In genomic region chr17:79803997-79804855, GRCh38 we compare ENCODE assay signal across 8 cellular contexts. TPM values are rescaled to one million over a fixed set of nuclear protein-coding genes. Genes with fewer than 3 reads are reported as not detected.
DNase-seq lines count a peak whose midpoint lies in the region; ATAC-seq, FAIRE-seq and TF ChIP-seq lines count a peak whose summit lies in the region.

No MANE protein-coding gene starts in this region.

- H3K9ac ChIP-seq in HepG2 (ENCODE audit: insufficient read depth, low read depth, low read length) = no peak overlapping the region

- TF ChIP-seq EP300 in HepG2 (IDR thresholded peaks at IDR 0.05; ENCODE audit: low read depth in 2 of 2, low read length in 2 of 2) (no peak), HepG2 (CRISPR knock-in tag; IDR thresholded peaks at IDR 0.05; ENCODE audit: borderline replicate concordance) (peak; percentile 24; the same call in 1 of the 2 replicates)

- intact Hi-C loops in CD8-positive, alpha-beta T cell (cut with DNase I, micrococcal nuclease) = loop anchor here in 1 of 2 experiments (5.0 kb wide), 1 partner anchor 1677 kb away; the partner anchor contains the start of gene TMC6
- intact Hi-C loops in HepG2 (cut with micrococcal nuclease; ENCODE audit: unreplicated experiment) (no loop called here), upper lobe of right lung (cut with DNase I) (no loop called here)

- FAIRE-seq in HepG2 (lab: Jason Lieb, UNC) = no peak

- TF ChIP-seq RAD21 in HepG2 (CRISPR knock-in tag; IDR thresholded peaks at IDR 0.05) = no peak

- no TSS peak for BruUV-seq in HepG2 (replicated peaks; lab: Mats Ljungman, UMichigan)

- no peak overlapping the region for H3K4me3 ChIP-seq in CD8-positive, alpha-beta T cell (ENCODE audit: low read depth, low read length)
- H3K4me3 ChIP-seq in Jurkat, Clone E6-1 (ENCODE audit: low read length) = peak overlapping the region; percentile 55
- H3K4me3 ChIP-seq in HepG2 (replicated peaks in 1 of 3; ENCODE audit: insufficient read depth in 1 of 3, low read depth in 2 of 3, low read length in 3 of 3) (peak overlapping the region in 2 of 3 experiments; percentile 6 to 54; a peak in 3 of 6 replicates), upper lobe of right lung (no peak overlapping the region)

- peak overlapping the region; percentile 66 for H3K4me3 Mint-ChIP-seq in CD8-positive, alpha-beta T cell

- no peak for TF ChIP-seq POLR2A in HepG2 (IDR thresholded peaks at IDR 0.05; ENCODE audit: insufficient read depth in 1 of 2, low read depth in 2 of 2, low read length in 2 of 2)

- CTCF ChIA-PET in CD8-positive, alpha-beta T cell (lab: Charles Lee) = interaction anchor here (0.8 to 2.3 kb wide), 7 partner anchors 15 to 166 kb away, joined by 3 to 12 read pairs (median 3); partner anchors contain the start of gene CBX4
- CTCF ChIA-PET in HepG2 (lab: Yijun Ruan, JAX; ENCODE audit: low intra/inter-chr PET ratio, low total read pairs) = no interaction called here

- peaks cover 44% of the 10 kb centered on the region for H3K4me1 Mint-ChIP-seq in CD8-positive, alpha-beta T cell (ENCODE audit: low read depth)

- in situ Hi-C loops in HepG2 (cut with HindIII; ENCODE audit: extremely low pct_ligation_motif_present, low pct_unique_long_range_greater_than_20kb) = no loop called here

- H3K36me3 Mint-ChIP-seq in CD8-positive, alpha-beta T cell = no peaks in the 10 kb centered on the region

- peak in 1 of 7 experiments; percentile 49 for DNase-seq in CD8-positive, alpha-beta T cell
- DNase-seq in GM20000 (ENCODE audit: low spot score) (peak; percentile 83), activated T-cell treated with anti-CD3 and anti-CD28 coated beads for 24 hours (ENCODE audit: low read depth) (peak; percentile 71), HepG2 (ENCODE audit: low spot score) (no peak), upper lobe of right lung (no peak), cortex of kidney (lab: John Stamatoyannopoulos, UW) (no peak), amygdala (lab: John Stamatoyannopoulos, UW) (no peak)
- DNase-seq in Jurkat, Clone E6-1 (ENCODE audit: low read depth, low spot score) = peak; percentile 67

- WGBS in HepG2 (ENCODE audit: low lambda C conversion rate) = 21% methylated on average over 36 of the region's 76 CpGs

- peaks cover 96% of the 10 kb centered on the region for H3K27me3 ChIP-seq in CD8-positive, alpha-beta T cell (ENCODE audit: insufficient read depth, low read length)
- H3K27me3 ChIP-seq in HepG2 (ENCODE audit: control insufficient read depth in 1 of 2, insufficient read depth in 2 of 2, low read length in 2 of 2) (peaks cover 55 to 100% of the 10 kb centered on the region in 2 experiments), upper lobe of right lung (peaks cover 99% of the 10 kb centered on the region)

- POLR2A ChIA-PET in CD8-positive, alpha-beta T cell (lab: Charles Lee) = interaction anchor here (1.0 to 4.2 kb wide), 3 partner anchors 8 to 34 kb away, joined by 4 to 27 read pairs (median 5); partner anchors contain the start of gene CBX4
- POLR2A ChIA-PET in HepG2 (lab: Yijun Ruan, JAX) = interaction anchor here (1.0 to 1.6 kb wide), 7 partner anchors 8 to 189 kb away, joined by 3 to 10 read pairs (median 5); partner anchors contain the start of gene CBX4

- H3K36me3 ChIP-seq in CD8-positive, alpha-beta T cell (ENCODE audit: insufficient read depth, low read length) = no peaks in the 10 kb centered on the region
- H3K36me3 ChIP-seq in HepG2 (replicated peaks in 1 of 2; ENCODE audit: control insufficient read depth in 1 of 2, insufficient read depth in 2 of 2, low read length in 2 of 2) = no peaks in the 10 kb centered on the region
- H3K36me3 ChIP-seq in upper lobe of right lung = no peaks in the 10 kb centered on the region

- H3K27ac ChIP-seq in CD8-positive, alpha-beta T cell (ENCODE audit: low read depth, low read length) = no peak overlapping the region
- H3K27ac ChIP-seq in HepG2 (ENCODE audit: extremely low read length, insufficient read depth, low read length) (no peak overlapping the region), upper lobe of right lung (no peak overlapping the region)

- H3K4me2 ChIP-seq in HepG2 (ENCODE audit: low read depth, low read length) = peak overlapping the region; percentile 53

- TF ChIP-seq CTCF in CD8-positive, alpha-beta T cell (IDR thresholded peaks at IDR 0.05) = no peak
- TF ChIP-seq CTCF in GM20000 (IDR thresholded peaks at IDR 0.05; ENCODE audit: extremely low read depth, missing control alignments) (no peak), HepG2 (CRISPR knock-in tag; IDR thresholded peaks at IDR 0.05) (no peak), upper lobe of right lung (IDR thresholded peaks at IDR 0.05) (no peak)

- no peaks in the 10 kb centered on the region for H3K79me2 ChIP-seq in HepG2 (ENCODE audit: insufficient read depth, low read length)

- no peak overlapping the region for H3K27ac Mint-ChIP-seq in CD8-positive, alpha-beta T cell

- peak; percentile 47 for ATAC-seq in CD8-positive, alpha-beta T cell
- ATAC-seq in HepG2 (peak; percentile 39), upper lobe of right lung (peak; percentile 29)

- no peak overlapping the region for H2AFZ ChIP-seq in HepG2 (ENCODE audit: low read length)

- no peaks in the 10 kb centered on the region for H4K20me1 ChIP-seq in HepG2 (ENCODE audit: insufficient read depth, low read length)

- peaks cover 51% of the 10 kb centered on the region for H3K4me1 ChIP-seq in CD8-positive, alpha-beta T cell (ENCODE audit: insufficient read depth, low read length)
- H3K4me1 ChIP-seq in HepG2 (ENCODE audit: insufficient read depth, low read length) (peaks cover 66% of the 10 kb centered on the region), upper lobe of right lung (peaks cover 16% of the 10 kb centered on the region)

- H3K9me3 ChIP-seq in CD8-positive, alpha-beta T cell (ENCODE audit: low read length) = no peaks in the 10 kb centered on the region
- no peaks in the 10 kb centered on the region for H3K9me3 ChIP-seq in HepG2 (ENCODE audit: low read length)
- no peaks in the 10 kb centered on the region for H3K9me3 ChIP-seq in upper lobe of right lung

- peaks cover 79% of the 10 kb centered on the region for H3K27me3 Mint-ChIP-seq in CD8-positive, alpha-beta T cell (ENCODE audit: low read depth)

- no peaks in the 10 kb centered on the region for H3K9me3 Mint-ChIP-seq in CD8-positive, alpha-beta T cell

RNA-seq across cellular contexts. Expression of gene CBX8, which starts 7.3 kb away (rescaled TPM):
- total RNA-seq in CD8-positive, alpha-beta T cell = 1 to 10 TPM; 3.7 to 4.0 TPM
- polyA plus RNA-seq in Jurkat, Clone E6-1 (2012; ENCODE audit: insufficient read depth, insufficient read length) = 17.0 TPM
- 12.0 and 12.6 TPM in 2 replicates for total RNA-seq in HepG2 (2016; rRNA removed; fragmentation: Illumina TruSeq; extraction: Trizol)
- 1.3 and 2.4 TPM in 2 replicates for total RNA-seq in HepG2 (2016; cell fraction: cytosol; rRNA removed; fragmentation: Illumina TruSeq; extraction: Trizol; ENCODE audit: low read depth)
- total RNA-seq in HepG2 (2016; cell fraction: insoluble cytoplasmic fraction; rRNA removed; fragmentation: Illumina TruSeq; extraction: Trizol) = 12.8 and 13.5 TPM in 2 replicates
- total RNA-seq in HepG2 (2016; cell fraction: membrane; rRNA removed; fragmentation: Illumina TruSeq; extraction: Trizol) = 4.8 and 5.6 TPM in 2 replicates
- total RNA-seq in HepG2 (2016; cell fraction: nucleus; rRNA removed; fragmentation: Illumina TruSeq; extraction: Trizol) = 5.7 and 8.6 TPM in 2 replicates
- 0.34 and 0.76 TPM in 2 replicates for polyA plus RNA-seq in HepG2 (2011; rRNA removed)
- 0.72 and 0.99 TPM in 2 replicates for polyA plus RNA-seq in HepG2 (2011; cell fraction: cytosol; rRNA removed)
- polyA plus RNA-seq in HepG2 (2011; cell fraction: nucleus; rRNA removed) = 3.4 and 5.0 TPM in 2 replicates
- polyA plus RNA-seq in HepG2 (2012) = 7.4 and 7.7 TPM in 2 replicates
- 0.54 and 0.80 TPM in 2 replicates for polyA plus RNA-seq in HepG2 (2016; cell fraction: cytosol; fragmentation: Illumina TruSeq; extraction: Trizol; ENCODE audit: low read depth)
- 10.9 and 11.0 TPM in 2 replicates for polyA plus RNA-seq in HepG2 (2016; cell fraction: insoluble cytoplasmic fraction; fragmentation: Illumina TruSeq; extraction: Trizol; ENCODE audit: low read depth)
- 1.4 TPM in 2 replicates for polyA plus RNA-seq in HepG2 (2016; cell fraction: membrane; fragmentation: Illumina TruSeq; extraction: Trizol; ENCODE audit: low read depth)
- polyA plus RNA-seq in HepG2 (2016; cell fraction: nucleus; fragmentation: Illumina TruSeq; extraction: Trizol; ENCODE audit: insufficient read depth, low read depth) = 15.7 and 18.7 TPM in 2 replicates
- polyA minus RNA-seq in HepG2 (2011; rRNA and poly(A)+ RNA removed; ENCODE audit: low replicate concordance) = 1.2 and 1.6 TPM in 2 replicates
- polyA minus RNA-seq in HepG2 (2011; cell fraction: cytosol; rRNA and poly(A)+ RNA removed) = 1.8 and 1.9 TPM in 2 replicates
- polyA minus RNA-seq in HepG2 (2011; cell fraction: nucleus; rRNA and poly(A)+ RNA removed) = 0.77 and 0.87 TPM in 2 replicates
- total RNA-seq in upper lobe of right lung = 4.9 TPM

RNA-seq across cellular contexts. Expression of gene CBX2, which starts 26.3 kb away (rescaled TPM):
- total RNA-seq in CD8-positive, alpha-beta T cell = under 1 TPM; 0.14 to 0.56 TPM
- polyA plus RNA-seq in Jurkat, Clone E6-1 (2012; ENCODE audit: insufficient read depth, insufficient read length) = 36.6 TPM
- total RNA-seq in HepG2 (2016; rRNA removed; fragmentation: Illumina TruSeq; extraction: Trizol) (13.0 and 14.5 TPM in 2 replicates), upper lobe of right lung (3.4 TPM)
- 6.8 and 7.5 TPM in 2 replicates for total RNA-seq in HepG2 (2016; cell fraction: cytosol; rRNA removed; fragmentation: Illumina TruSeq; extraction: Trizol; ENCODE audit: low read depth)
- total RNA-seq in HepG2 (2016; cell fraction: insoluble cytoplasmic fraction; rRNA removed; fragmentation: Illumina TruSeq; extraction: Trizol) = 11.8 and 15.7 TPM in 2 replicates
- total RNA-seq in HepG2 (2016; cell fraction: membrane; rRNA removed; fragmentation: Illumina TruSeq; extraction: Trizol) = 9.1 and 10.9 TPM in 2 replicates
- 11.8 and 14.3 TPM in 2 replicates for total RNA-seq in HepG2 (2016; cell fraction: nucleus; rRNA removed; fragmentation: Illumina TruSeq; extraction: Trizol)
- 31.1 and 40.2 TPM in 2 replicates for polyA plus RNA-seq in HepG2 (2011; rRNA removed)
- 25.9 and 34.2 TPM in 2 replicates for polyA plus RNA-seq in HepG2 (2011; cell fraction: cytosol; rRNA removed)
- polyA plus RNA-seq in HepG2 (2011; cell fraction: nucleus; rRNA removed) = 90.7 and 95.7 TPM in 2 replicates
- polyA plus RNA-seq in HepG2 (2012) = 41.2 and 46.2 TPM in 2 replicates
- 4.2 and 5.6 TPM in 2 replicates for polyA plus RNA-seq in HepG2 (2016; cell fraction: cytosol; fragmentation: Illumina TruSeq; extraction: Trizol; ENCODE audit: low read depth)
- 9.1 and 12.0 TPM in 2 replicates for polyA plus RNA-seq in HepG2 (2016; cell fraction: insoluble cytoplasmic fraction; fragmentation: Illumina TruSeq; extraction: Trizol; ENCODE audit: low read depth)
- polyA plus RNA-seq in HepG2 (2016; cell fraction: membrane; fragmentation: Illumina TruSeq; extraction: Trizol; ENCODE audit: low read depth) = 3.9 and 6.0 TPM in 2 replicates
- polyA plus RNA-seq in HepG2 (2016; cell fraction: nucleus; fragmentation: Illumina TruSeq; extraction: Trizol; ENCODE audit: insufficient read depth, low read depth) = 18.6 and 21.1 TPM in 2 replicates
- 42.9 and 69.2 TPM in 2 replicates for polyA minus RNA-seq in HepG2 (2011; rRNA and poly(A)+ RNA removed; ENCODE audit: low replicate concordance)
- 31.2 and 31.6 TPM in 2 replicates for polyA minus RNA-seq in HepG2 (2011; cell fraction: cytosol; rRNA and poly(A)+ RNA removed)
- polyA minus RNA-seq in HepG2 (2011; cell fraction: nucleus; rRNA and poly(A)+ RNA removed) = 17.8 and 22.4 TPM in 2 replicates

RNA-seq across cellular contexts. Expression of gene CBX4, which starts 35.0 kb away (rescaled TPM):
- 100 to 1,000 TPM; 263 to 268 TPM for total RNA-seq in CD8-positive, alpha-beta T cell
- 28.7 TPM for polyA plus RNA-seq in Jurkat, Clone E6-1 (2012; ENCODE audit: insufficient read depth, insufficient read length)
- 17.1 and 25.8 TPM in 2 replicates for total RNA-seq in HepG2 (2016; rRNA removed; fragmentation: Illumina TruSeq; extraction: Trizol)
- total RNA-seq in HepG2 (2016; cell fraction: cytosol; rRNA removed; fragmentation: Illumina TruSeq; extraction: Trizol; ENCODE audit: low read depth) = 4.7 and 4.8 TPM in 2 replicates
- total RNA-seq in HepG2 (2016; cell fraction: insoluble cytoplasmic fraction; rRNA removed; fragmentation: Illumina TruSeq; extraction: Trizol) = 17.7 and 25.2 TPM in 2 replicates
- total RNA-seq in HepG2 (2016; cell fraction: membrane; rRNA removed; fragmentation: Illumina TruSeq; extraction: Trizol) = 13.9 and 15.1 TPM in 2 replicates
- total RNA-seq in HepG2 (2016; cell fraction: nucleus; rRNA removed; fragmentation: Illumina TruSeq; extraction: Trizol) = 18.5 and 22.8 TPM in 2 replicates
- 50.8 and 61.1 TPM in 2 replicates for polyA plus RNA-seq in HepG2 (2011; rRNA removed)
- 31.1 and 45.6 TPM in 2 replicates for polyA plus RNA-seq in HepG2 (2011; cell fraction: cytosol; rRNA removed)
- polyA plus RNA-seq in HepG2 (2011; cell fraction: nucleus; rRNA removed) = 117 and 122 TPM in 2 replicates
- 27.9 and 32.4 TPM in 2 replicates for polyA plus RNA-seq in HepG2 (2012)
- polyA plus RNA-seq in HepG2 (2016; cell fraction: cytosol; fragmentation: Illumina TruSeq; extraction: Trizol; ENCODE audit: low read depth) = 3.7 and 4.2 TPM in 2 replicates
- 29.4 and 33.0 TPM in 2 replicates for polyA plus RNA-seq in HepG2 (2016; cell fraction: insoluble cytoplasmic fraction; fragmentation: Illumina TruSeq; extraction: Trizol; ENCODE audit: low read depth)
- polyA plus RNA-seq in HepG2 (2016; cell fraction: membrane; fragmentation: Illumina TruSeq; extraction: Trizol; ENCODE audit: low read depth) = 11.7 and 12.5 TPM in 2 replicates
- polyA plus RNA-seq in HepG2 (2016; cell fraction: nucleus; fragmentation: Illumina TruSeq; extraction: Trizol; ENCODE audit: insufficient read depth, low read depth) = 60.4 and 60.8 TPM in 2 replicates
- 17.1 and 51.0 TPM in 2 replicates for polyA minus RNA-seq in HepG2 (2011; rRNA and poly(A)+ RNA removed; ENCODE audit: low replicate concordance)
- 33.1 and 38.6 TPM in 2 replicates for polyA minus RNA-seq in HepG2 (2011; cell fraction: cytosol; rRNA and poly(A)+ RNA removed)
- polyA minus RNA-seq in HepG2 (2011; cell fraction: nucleus; rRNA and poly(A)+ RNA removed) = 17.8 and 25.2 TPM in 2 replicates
- total RNA-seq in upper lobe of right lung = 20.2 TPM

Comparison
In these comparisons a context has a peak if more than half of its experiments do, and no peak if none do; other contexts are left out.
1. DNase-seq: peak in GM20000 (single experiment), Jurkat, Clone E6-1 (single experiment) and activated T-cell treated with anti-CD3 and anti-CD28 coated beads for 24 hours (single experiment); none in HepG2 (single experiment), upper lobe of right lung (single experiment), cortex of kidney (single experiment) and amygdala (0 of 56).
2. H3K4me3 ChIP-seq: peak in Jurkat, Clone E6-1 (single experiment) and HepG2 (2 of 3); none in CD8-positive, alpha-beta T cell (single experiment) and upper lobe of right lung (single experiment).
3. Peak in every context shown above with its lines, with median percentiles within 50 percentile points of each other: ATAC-seq.